ENCODE assay signal across 22 cellular contexts in genomic region chr22:44988671-44989070, GRCh38. TPM values are rescaled to one million over a fixed set of nuclear protein-coding genes. Genes with fewer than 3 reads are reported as not detected.
DNase-seq lines count a peak whose midpoint lies in the region; ATAC-seq and TF ChIP-seq lines count a peak whose summit lies in the region.
"Had no signal": no experiment of that assay in that cellular context is flagged by ENCODE, and none has a peak within 500 bp of the region (broad histone marks: within the 10 kb centered on the region; RNA-seq: fewer than 3 reads in every experiment).

No MANE protein-coding gene starts in this region.

- TF ChIP-seq RAD21 in HCT116 (IDR thresholded peaks at IDR 0.05; ENCODE audit: low read depth) = peak; percentile 55

- no peaks in the 10 kb centered on the region for H3K9me3 ChIP-seq in HCT116 (ENCODE audit: control insufficient read depth in 1 of 2, insufficient read depth in 1 of 2, low read depth in 1 of 2, low read length in 2 of 2)
- no peaks in the 10 kb centered on the region for H3K9me3 ChIP-seq in ascending aorta
- H3K9me3 ChIP-seq: body of pancreas, mucosa of descending colon, neutrophil had no signal

- H3K36me3 ChIP-seq in HCT116 (ENCODE audit: control insufficient read depth in 1 of 2, insufficient read depth in 2 of 2, low read length in 2 of 2) = no peaks in the 10 kb centered on the region; a peak in 1 of 4 replicates
- H3K36me3 ChIP-seq in kidney epithelial cell (ENCODE audit: control insufficient read depth, insufficient read depth, low read length) = no peaks in the 10 kb centered on the region
- H3K36me3 ChIP-seq in ascending aorta = no peaks in the 10 kb centered on the region
- H3K36me3 ChIP-seq: neutrophil had no signal

- no peak overlapping the region for H3K4me2 ChIP-seq in HCT116 (ENCODE audit: low read length)

- H3K4me3 ChIP-seq in HCT116 (replicated peaks in 1 of 2; ENCODE audit: low read depth in 1 of 2, low read length in 2 of 2) (no peak overlapping the region), kidney epithelial cell (ENCODE audit: low read depth, low read length) (no peak overlapping the region), ascending aorta (no peak overlapping the region)
- H3K4me3 ChIP-seq: body of pancreas, mucosa of descending colon had no signal

- no peaks in the 10 kb centered on the region for H4K20me1 ChIP-seq in HCT116 (ENCODE audit: insufficient read depth)

- H3K4me1 ChIP-seq in HCT116 (ENCODE audit: control insufficient read depth in 1 of 2, insufficient read depth in 2 of 2, low read length in 2 of 2) = no peaks in the 10 kb centered on the region
- H3K4me1 ChIP-seq in ascending aorta = no peaks in the 10 kb centered on the region
- H3K4me1 ChIP-seq: body of pancreas had no signal

- no peak overlapping the region for H3K27ac ChIP-seq in HCT116 (ENCODE audit: low read depth, low read length)
- no peak overlapping the region for H3K27ac ChIP-seq in VCaP
- no peak overlapping the region for H3K27ac ChIP-seq in ascending aorta
- H3K27ac ChIP-seq: body of pancreas, neutrophil had no signal

- CTCF ChIA-PET in HCT116 (lab: Charles Lee) = interaction anchor here (1.0 kb wide), 1 partner anchor 93 kb away, joined by 3 read pairs; no protein-coding TSS in a partner anchor

- peaks cover 17% of the 10 kb centered on the region for H3K27me3 ChIP-seq in HCT116 (ENCODE audit: insufficient read depth, low read length)
- H3K27me3 ChIP-seq in kidney epithelial cell (ENCODE audit: control insufficient read depth, insufficient read depth, low read length) = no peaks in the 10 kb centered on the region
- H3K27me3 ChIP-seq in ascending aorta = no peaks in the 10 kb centered on the region
- H3K27me3 ChIP-seq: body of pancreas, neutrophil had no signal

- POLR2A ChIA-PET in HCT116 (lab: Charles Lee) = no interaction called here

- intact Hi-C loops in HCT116 (cut with micrococcal nuclease) (no loop called here), ascending aorta (cut with DNase I) (no loop called here), sciatic nerve (cut with DNase I) (no loop called here)

- H3K9ac ChIP-seq in HCT116 (ENCODE audit: low read length) = no peak overlapping the region

- no peaks in the 10 kb centered on the region for H3K79me2 ChIP-seq in HCT116 (ENCODE audit: insufficient read depth, low read length)

- H2AFZ ChIP-seq in HCT116 (ENCODE audit: low read depth, low read length, poor library complexity, severe bottlenecking) = no peak overlapping the region

- TF ChIP-seq POLR2A in HCT116 (IDR thresholded peaks at IDR 0.05; ENCODE audit: borderline replicate concordance, extremely low read depth, insufficient read depth, insufficient read length) = no peak

- no peaks in the 10 kb centered on the region for H3K9me2 ChIP-seq in HCT116 (ENCODE audit: insufficient read depth)

- RAD21 ChIA-PET in HCT116 (lab: Charles Lee; ENCODE audit: low non-redundant PET in 1 of 2, low total read pairs in 2 of 2, uncharacterized antibody in 2 of 2, unreplicated experiment in 2 of 2) = no interaction called here

- DNase-seq in NCI-H82 (lab: John Stamatoyannopoulos, UW) (peak; percentile 29), NCI-H82 treated with DMSO at 0.1 percent for 48 hours (lab: John Stamatoyannopoulos, UW; ENCODE audit: unreplicated experiment) (no peak), HCT116 (ENCODE audit: low read depth, low spot score) (no peak), kidney epithelial cell (ENCODE audit: low read depth) (no peak), ascending aorta (ENCODE audit: low spot score in 2 of 2) (no peak), sciatic nerve (ENCODE audit: low spot score) (no peak)
- no peak for DNase-seq in central memory CD4-positive, alpha-beta T cell
- DNase-seq: 8988T; activated T-cell treated with anti-CD3 and anti-CD28 coated beads, Interleukin-2, amount 50 U/mL, for 24 hours; body of pancreas; left ventricle myocardium superior; mucosa of descending colon; NCI-H1105 treated with DMSO at 0.1 percent for 48 hours; NCI-H2171; stimulated activated CD4-positive, alpha-beta T cell treated with anti-CD3 and anti-CD28 coated beads, Interleukin-15, amount 100 ng/mL, for 24 hours; SW 1271 had no signal

- TF ChIP-seq CTCF in HCT116 (IDR thresholded peaks at IDR 0.05 in 2 of 3, conservative IDR thresholded peaks at IDR 0.05 in 1 of 3; ENCODE audit: borderline replicate concordance in 1 of 3, insufficient read depth in 1 of 3, low read depth in 2 of 3, low read length in 2 of 3) = peak; percentile 34 to 39 (median 36); a peak in 3 of 6 replicates
- TF ChIP-seq CTCF in VCaP (conservative IDR thresholded peaks at IDR 0.05) = peak; percentile 34
- peak; percentile 11 for TF ChIP-seq CTCF in kidney epithelial cell (IDR thresholded peaks at IDR 0.05; ENCODE audit: insufficient read depth, low read length, poor library complexity, severe bottlenecking)
- no peak for TF ChIP-seq CTCF in ascending aorta (IDR thresholded peaks at IDR 0.05)

- no TSS peak for BruUV-seq in HCT116 (replicated peaks; lab: Mats Ljungman, UMichigan)

- ATAC-seq in HCT116 (peak; percentile 72), sciatic nerve (no peak)
- ATAC-seq: body of pancreas; left ventricle myocardium superior; mucosa of descending colon; stimulated activated memory B cell treated with anti-CD40 and anti-IgM and Interleukin-4, amounts not matched to agents 10 μg/mL and 1 μg/mL and 100 μg/mL, for 72 hours had no signal

TF ChIP-seq in HCT116, 20 proteins besides CTCF, POLR2A, EP300 and RAD21 (continues in another document):
- TF ChIP-seq SRF (IDR thresholded peaks at IDR 0.05; ENCODE audit: low read depth) (no peak), ZFX (IDR thresholded peaks at IDR 0.05) (no peak), SP1 (IDR thresholded peaks at IDR 0.05; ENCODE audit: low read depth) (no peak), ZBTB33 (IDR thresholded peaks at IDR 0.05; ENCODE audit: extremely low read depth, insufficient replicate concordance, low read length) (no peak), EGR1 (IDR thresholded peaks at IDR 0.05; ENCODE audit: low read depth) (no peak), ZNF274 (IDR thresholded peaks at IDR 0.05; ENCODE audit: low read depth, low read length) (no peak), EZH2phosphoT487 (IDR thresholded peaks at IDR 0.05; ENCODE audit: borderline replicate concordance) (no peak), TCF7L2 (IDR thresholded peaks at IDR 0.05; ENCODE audit: borderline replicate concordance, extremely low read depth, insufficient read depth, insufficient read length) (no peak), ELF1 (IDR thresholded peaks at IDR 0.05; ENCODE audit: borderline replicate concordance, low read depth) (no peak), SIN3A (IDR thresholded peaks at IDR 0.05; ENCODE audit: low read depth) (no peak), EZH2 (IDR thresholded peaks at IDR 0.05) (no peak), ATF3 (IDR thresholded peaks at IDR 0.05) (no peak), POLR2AphosphoS5 (IDR thresholded peaks at IDR 0.05; ENCODE audit: low read depth, low read length) (no peak), JUND (IDR thresholded peaks at IDR 0.05) (no peak), CEBPB (IDR thresholded peaks at IDR 0.05; ENCODE audit: low read depth) (no peak), MAX (IDR thresholded peaks at IDR 0.05) (no peak)

RNA-seq across cellular contexts. Expression of gene PHF21B, which starts 21.1 kb away (rescaled TPM):
- total RNA-seq in HCT116 (2021; ENCODE audit: unreplicated experiment) (not detected), kidney epithelial cell (1.5 and 4.2 TPM in 2 replicates), ascending aorta (not detected), sciatic nerve (1.6 TPM)
- polyA plus RNA-seq in HCT116 (2012) = not detected in 2 replicates
- total RNA-seq: glomerular endothelial cell, renal cortical epithelial cell had no signal
- polyA plus RNA-seq: CD14-positive monocyte had no signal

Comparison
In these comparisons a context has a peak if more than half of its experiments do, and no peak if none do; other contexts are left out.
1. CTCF ChIP-seq: peak in HCT116 (3 of 3), VCaP (single experiment) and kidney epithelial cell (single experiment); none in ascending aorta (0 of 3).